In genomic region chr17:79974786-79975497, GRCh38 we compare ENCODE assay signal across 11 cellular contexts.
A peak's percentile ranks its signal among the peaks of the same experiment; 100 is the strongest.
DNase-seq lines count a peak whose midpoint lies in the region; ATAC-seq and TF ChIP-seq lines count a peak whose summit lies in the region.
"Had no signal": no experiment of that assay in that cellular context is flagged by ENCODE, and none has a peak within 500 bp of the region (broad histone marks: within the 10 kb centered on the region; RNA-seq: fewer than 3 reads in every experiment).

No MANE protein-coding gene starts in this region.

- POLR2A ChIA-PET in WTC11 (lab: Charles Lee) = interaction anchor here (0.6 to 1.4 kb wide), 4 partner anchors 17 to 135 kb away, joined by 3 to 4 read pairs (median 4); partner anchors contain the start of gene CBX4

- H3K27me3 ChIP-seq in BLaER1 = no peaks in the 10 kb centered on the region

- peaks cover 92% of the 10 kb centered on the region for H3K4me1 ChIP-seq in BLaER1

- H3K4me1 Mint-ChIP-seq in WTC11 (peaks cover 14% of the 10 kb centered on the region), memory B cell (peaks cover 9% of the 10 kb centered on the region)

- no peaks in the 10 kb centered on the region for H3K36me3 ChIP-seq in BLaER1

- CTCF ChIA-PET in WTC11 (lab: Charles Lee) = interaction anchor here (0.6 to 3.8 kb wide), 27 partner anchors 9 to 233 kb away, joined by 3 to 29 read pairs (median 6); partner anchors contain the start of genes CBX4, CBX8 and GAA

- peak overlapping the region; percentile 24; the same call in 1 of the 2 replicates for H3K27ac Mint-ChIP-seq in WTC11
- H3K27ac Mint-ChIP-seq in memory B cell = no peak overlapping the region

- H3K4me3 Mint-ChIP-seq in WTC11 (no peak overlapping the region), memory B cell (no peak overlapping the region)

- H4K20me1 ChIP-seq in BLaER1 = peaks cover 31% of the 10 kb centered on the region

- H3K4me3 ChIP-seq in BLaER1 = no peak overlapping the region
- H3K4me3 ChIP-seq in GM12875 (ENCODE audit: low read depth, low read length) = no peak overlapping the region

- peak overlapping the region; percentile 76 for H3K4me2 ChIP-seq in BLaER1

- H3K9me3 Mint-ChIP-seq in WTC11 = no peaks in the 10 kb centered on the region
- no peaks in the 10 kb centered on the region for H3K9me3 Mint-ChIP-seq in memory B cell

- H3K27me3 Mint-ChIP-seq in WTC11 (ENCODE audit: low read depth) = no peaks in the 10 kb centered on the region
- H3K27me3 Mint-ChIP-seq in memory B cell = peaks cover 3% of the 10 kb centered on the region

- no peak overlapping the region for H3K9ac ChIP-seq in BLaER1

- H3K9me3 ChIP-seq in BLaER1 = no peaks in the 10 kb centered on the region

- DNase-seq in WTC11 (ENCODE audit: low spot score) = peak; percentile 80
- DNase-seq in memory B cell (ENCODE audit: low spot score in 2 of 2) = no peak
- no peak for DNase-seq in DMS 273 treated with DMSO at 0.1 percent for 48 hours (lab: John Stamatoyannopoulos, UW)
- DNase-seq in epidermal melanocyte (ENCODE audit: insufficient read length, low spot score) = no peak
- no peak for DNase-seq in AML-193 (lab: John Stamatoyannopoulos, UW)
- no peak for DNase-seq in NOMO-1 treated with DMSO at 0.1 percent for 48 hours (lab: John Stamatoyannopoulos, UW; ENCODE audit: unreplicated experiment)
- DNase-seq: activated CD4-positive, CD25-positive, alpha-beta regulatory T cell treated with anti-CD3 and anti-CD28 coated beads, Interleukin-2, amount 50 U/mL, for 72 hours; NCI-H1048 had no signal

- H3K36me3 Mint-ChIP-seq in WTC11 (peaks cover 8% of the 10 kb centered on the region), memory B cell (peaks cover 5% of the 10 kb centered on the region)

- TF ChIP-seq CTCF in GM12875 (IDR thresholded peaks at IDR 0.05; ENCODE audit: borderline replicate concordance, insufficient read depth, low read depth, low read length) (peak; percentile 62; the same call in 1 of the 2 replicates), WTC11 (IDR thresholded peaks at IDR 0.05) (peak; percentile 40; the same call in 1 of the 2 replicates)

- ATAC-seq in WTC11 (peak; percentile 87), memory B cell (ENCODE audit: low read depth) (peak; percentile 54)
- ATAC-seq: Panc1 had no signal

- no peak overlapping the region; the same call in 1 of the 2 replicates for H3K27ac ChIP-seq in BLaER1

TF ChIP-seq in WTC11, 78 proteins besides CTCF, POLR2A, EP300 and RAD21:
- TF ChIP-seq PRRX2 (CRISPR knock-in tag; IDR thresholded peaks at IDR 0.05) (no peak), TP53 (CRISPR knock-in tag; IDR thresholded peaks at IDR 0.05) (no peak), JUN (CRISPR knock-in tag; IDR thresholded peaks at IDR 0.05) (no peak), STAT6 (CRISPR knock-in tag; conservative IDR thresholded peaks at IDR 0.05; ENCODE audit: low read depth) (no peak), ZMAT4 (CRISPR knock-in tag; IDR thresholded peaks at IDR 0.05) (no peak), NR2C2 (CRISPR knock-in tag; IDR thresholded peaks at IDR 0.05) (no peak), SP1 (CRISPR knock-in tag; conservative IDR thresholded peaks at IDR 0.05) (no peak), ZNF121 (CRISPR knock-in tag; IDR thresholded peaks at IDR 0.05) (no peak), EMX1 (CRISPR knock-in tag; IDR thresholded peaks at IDR 0.05) (no peak), ZNF138 (CRISPR knock-in tag; conservative IDR thresholded peaks at IDR 0.05) (no peak), ATF3 (CRISPR knock-in tag; conservative IDR thresholded peaks at IDR 0.05) (no peak), ZNF532 (CRISPR knock-in tag; IDR thresholded peaks at IDR 0.05; ENCODE audit: borderline replicate concordance) (no peak), ELF4 (CRISPR knock-in tag; IDR thresholded peaks at IDR 0.05; ENCODE audit: low read depth) (no peak), NR3C1 (CRISPR knock-in tag; conservative IDR thresholded peaks at IDR 0.05; ENCODE audit: low read depth) (no peak), SMAD4 (CRISPR knock-in tag; IDR thresholded peaks at IDR 0.05) (no peak), E2F5 (CRISPR knock-in tag; IDR thresholded peaks at IDR 0.05) (no peak), ZSCAN18 (CRISPR knock-in tag; IDR thresholded peaks at IDR 0.05) (no peak)
